8 cellular contexts compared by ENCODE assay signal in genomic region chr16:2670027-2670426, GRCh38. TPM values are rescaled to one million over a fixed set of nuclear protein-coding genes. Genes with fewer than 3 reads are reported as not detected.
DNase-seq lines count a peak whose midpoint lies in the region; ATAC-seq, FAIRE-seq and TF ChIP-seq lines count a peak whose summit lies in the region.
"Not testable (repeated sequence)": the region's sequence is repeated elsewhere in the genome, so short reads cannot be mapped to it uniquely, and the experiment has no call there.

No MANE protein-coding gene starts in this region.

- not testable (repeated sequence) for H3K27me3 Mint-ChIP-seq in CD4-positive, CD25-positive, alpha-beta regulatory T cell; IgD-negative memory B cell

- peak overlapping the region; percentile 55 to 80 (median 74) for H3K4me3 Mint-ChIP-seq in CD4-positive, CD25-positive, alpha-beta regulatory T cell
- H3K4me3 Mint-ChIP-seq in IgD-negative memory B cell = peak overlapping the region in 2 of 4 donors; percentile 61 to 82

- peak; percentile 35 to 61 (median 55) for DNase-seq in CD4-positive, CD25-positive, alpha-beta regulatory T cell
- DNase-seq in RPMI8226 (peak; percentile 65), bronchial epithelial cell (ENCODE audit: low read depth) (peak; percentile 18), right atrium auricular region (ENCODE audit: low spot score) (peak; percentile 82)
- peak; percentile 83 for DNase-seq in activated CD8-positive, alpha-beta memory T cell treated with anti-CD3 and anti-CD28 coated beads for 24 hours
- not testable (repeated sequence) for DNase-seq in osteoblast (ENCODE audit: insufficient read length, low spot score, missing footprints)
- peak; percentile 60 for DNase-seq in stimulated activated naive CD4-positive, alpha-beta T cell treated with Interleukin-2 at 50 U/mL for 16 hours (lab: John Stamatoyannopoulos, UW)

- TF ChIP-seq CTCF in bronchial epithelial cell (IDR thresholded peaks at IDR 0.05; ENCODE audit: insufficient read depth, low read length, severe bottlenecking) = peak; percentile 75
- TF ChIP-seq CTCF in right atrium auricular region (IDR thresholded peaks at IDR 0.05) = peak; percentile 60 to 73
- TF ChIP-seq CTCF in osteoblast (IDR thresholded peaks at IDR 0.05; ENCODE audit: extremely low read depth, low read depth, low read length) = peak; percentile 52

- H3K4me2 ChIP-seq in osteoblast (ENCODE audit: insufficient read depth, low read length) = not testable (repeated sequence)

- not testable (repeated sequence) for H3K9me3 ChIP-seq in CD4-positive, CD25-positive, alpha-beta regulatory T cell (ENCODE audit: control insufficient read depth in 2 of 2, low read length in 2 of 2); right atrium auricular region; osteoblast (ENCODE audit: low read depth, low read length)

- not testable (repeated sequence) for H3K4me3 ChIP-seq in CD4-positive, CD25-positive, alpha-beta regulatory T cell (ENCODE audit: low read depth, low read length); bronchial epithelial cell (ENCODE audit: low read depth, low read length); right atrium auricular region; osteoblast (ENCODE audit: insufficient read depth, low read length)

- H4K20me1 ChIP-seq in osteoblast (ENCODE audit: insufficient read depth, low read length) = not testable (repeated sequence)

- not testable (repeated sequence) for FAIRE-seq in bronchial epithelial cell (lab: Jason Lieb, UNC)

- not testable (repeated sequence) for ATAC-seq in CD4-positive, CD25-positive, alpha-beta regulatory T cell (ENCODE audit: low read depth in 2 of 2)

- not testable (repeated sequence) for H2AFZ ChIP-seq in osteoblast (ENCODE audit: low read length)

- H3K27ac Mint-ChIP-seq in CD4-positive, CD25-positive, alpha-beta regulatory T cell = peak overlapping the region in 2 of 3 donors; percentile 68 to 88
- H3K27ac Mint-ChIP-seq in IgD-negative memory B cell = peak overlapping the region in 2 of 3 donors; percentile 36 to 92

- peaks cover 21% of the 10 kb centered on the region for H3K4me1 ChIP-seq in CD4-positive, CD25-positive, alpha-beta regulatory T cell (ENCODE audit: control insufficient read depth, insufficient read depth, low read length, poor library complexity, severe bottlenecking)
- H3K4me1 ChIP-seq in right atrium auricular region = peaks cover 0 to 26% of the 10 kb centered on the region in 2 donors
- H3K4me1 ChIP-seq in osteoblast (ENCODE audit: insufficient read depth, low read length) = not testable (repeated sequence)

- H3K27ac ChIP-seq in CD4-positive, CD25-positive, alpha-beta regulatory T cell (ENCODE audit: insufficient read depth, low read length, poor library complexity, severe bottlenecking); right atrium auricular region; osteoblast (ENCODE audit: low read depth, low read length): not testable (repeated sequence)

- not testable (repeated sequence) for H3K36me3 ChIP-seq in CD4-positive, CD25-positive, alpha-beta regulatory T cell (ENCODE audit: control insufficient read depth, insufficient read depth, low read length); bronchial epithelial cell (ENCODE audit: control insufficient read depth, insufficient read depth, low read length); osteoblast (ENCODE audit: insufficient read depth, low read length)
- peaks cover 13% of the 10 kb centered on the region for H3K36me3 ChIP-seq in right atrium auricular region

- peaks cover 7 to 40% (median 13%) of the 10 kb centered on the region in 4 donors for H3K4me1 Mint-ChIP-seq in CD4-positive, CD25-positive, alpha-beta regulatory T cell
- peaks cover 5 to 17% (median 13%) of the 10 kb centered on the region in 3 donors for H3K4me1 Mint-ChIP-seq in IgD-negative memory B cell

- peaks cover 16% of the 10 kb centered on the region for H3K79me2 ChIP-seq in osteoblast (ENCODE audit: insufficient read depth, low read length)

- not testable (repeated sequence) for H3K9me3 Mint-ChIP-seq in CD4-positive, CD25-positive, alpha-beta regulatory T cell; IgD-negative memory B cell

- H3K36me3 Mint-ChIP-seq in CD4-positive, CD25-positive, alpha-beta regulatory T cell = peaks cover 18% of the 10 kb centered on the region
- H3K36me3 Mint-ChIP-seq in IgD-negative memory B cell = not testable (repeated sequence)

- H3K27me3 ChIP-seq in CD4-positive, CD25-positive, alpha-beta regulatory T cell (ENCODE audit: control insufficient read depth, insufficient read depth, low read length); bronchial epithelial cell (ENCODE audit: control insufficient read depth, insufficient read depth, low read length); right atrium auricular region; osteoblast (ENCODE audit: insufficient read depth, low read length): not testable (repeated sequence)

RNA-seq across cellular contexts. Expression of gene KCTD5, which starts 12.3 kb away (rescaled TPM):
- total RNA-seq in CD4-positive, CD25-positive, alpha-beta regulatory T cell = 24.1 TPM
- 10 to 100 TPM; 17.5 to 26.4 (median 21.9) TPM for polyA plus RNA-seq in CD4-positive, CD25-positive, alpha-beta regulatory T cell
- polyA plus RNA-seq in IgD-negative memory B cell = 24.9 TPM
- total RNA-seq in bronchial epithelial cell (28.4 and 46.1 TPM in 2 replicates), right atrium auricular region (10 to 100 TPM; 12.5 to 15.6 TPM), osteoblast (19.2 and 21.7 TPM in 2 replicates)

RNA-seq across cellular contexts. Expression of gene PRSS27, which starts 50.0 kb away (rescaled TPM):
- 0.81 TPM for total RNA-seq in CD4-positive, CD25-positive, alpha-beta regulatory T cell
- under 1 TPM in 2 of 4 donors, not detected in 2; 0.13 to 0.14 TPM for polyA plus RNA-seq in CD4-positive, CD25-positive, alpha-beta regulatory T cell
- polyA plus RNA-seq in IgD-negative memory B cell = not detected
- total RNA-seq in bronchial epithelial cell (1.3 and 4.5 TPM in 2 replicates), right atrium auricular region (under 1 TPM in 1 of 2 donors, not detected in 1; 0.51 TPM), osteoblast (1.5 and 2.5 TPM in 2 replicates)
